In genomic region chr6:18022398-18023231, GRCh38 we compare ENCODE assay signal across 10 cellular contexts. TPM values are rescaled to one million over a fixed set of nuclear protein-coding genes. Genes with fewer than 3 reads are reported as not detected.
DNase-seq lines count a peak whose midpoint lies in the region; ATAC-seq and TF ChIP-seq lines count a peak whose summit lies in the region.
"Had no signal": no experiment of that assay in that cellular context is flagged by ENCODE, and none has a peak within 500 bp of the region (broad histone marks: within the 10 kb centered on the region; RNA-seq: fewer than 3 reads in every experiment).

No MANE protein-coding gene starts in this region.

- intact Hi-C loops in head of caudate nucleus (cut with DNase I) (no loop called here), left ventricle myocardium inferior (cut with micrococcal nuclease) (no loop called here)

- ATAC-seq in GM21786 (IDR thresholded peaks at IDR 0.05; ENCODE audit: unreplicated experiment) (no peak), GM19397 (IDR thresholded peaks at IDR 0.05; ENCODE audit: unreplicated experiment) (no peak)
- ATAC-seq: Right ventricle myocardium inferior had no signal

- no peak for TF ChIP-seq CTCF in left ventricle myocardium inferior (IDR thresholded peaks at IDR 0.05; ENCODE audit: borderline replicate concordance)

- DNase-seq in HS-27A (ENCODE audit: low read depth) (peak; percentile 17), SW480 (ENCODE audit: low spot score) (peak; percentile 29), head of caudate nucleus (peak in 27 of 42 donors; percentile 12 to 78 (median 36)), skeletal muscle cell (ENCODE audit: low read depth) (peak; percentile 36), left ventricle myocardium inferior (no peak), T-helper 1 cell (no peak)
- DNase-seq: activated gamma-delta T cell treated with Interleukin-2 at 50 U/mL for 16 hours had no signal

- H3K36me3 ChIP-seq in left ventricle myocardium inferior, result no peaks in the 10 kb centered on the region

- H3K4me1 ChIP-seq in left ventricle myocardium inferior, result no peaks in the 10 kb centered on the region

- H3K9me3 ChIP-seq in left ventricle myocardium inferior (replicated peaks), result no peaks in the 10 kb centered on the region

- H3K27ac ChIP-seq in left ventricle myocardium inferior (replicated peaks), result no peak overlapping the region

- H3K4me3 ChIP-seq in skeletal muscle cell (ENCODE audit: low read depth, low read length) (no peak overlapping the region), left ventricle myocardium inferior (no peak overlapping the region)

- H3K27me3 ChIP-seq in left ventricle myocardium inferior (ENCODE audit: low read depth), result peaks cover 9% of the 10 kb centered on the region

RNA-seq across cellular contexts. Expression of gene KIF13A, which starts 35.2 kb away (rescaled TPM):
- total RNA-seq in left ventricle myocardium inferior, result 85.7 TPM

Comparison
In these comparisons a context has a peak if more than half of its experiments do, and no peak if none do; other contexts are left out.
1. DNase-seq: peak in HS-27A (single experiment), SW480 (single experiment), head of caudate nucleus (27 of 42) and skeletal muscle cell (single experiment); none in left ventricle myocardium inferior (single experiment) and T-helper 1 cell (0 of 5).